ENCODE assay signal across 8 cellular contexts in the genomic region with DNA sequence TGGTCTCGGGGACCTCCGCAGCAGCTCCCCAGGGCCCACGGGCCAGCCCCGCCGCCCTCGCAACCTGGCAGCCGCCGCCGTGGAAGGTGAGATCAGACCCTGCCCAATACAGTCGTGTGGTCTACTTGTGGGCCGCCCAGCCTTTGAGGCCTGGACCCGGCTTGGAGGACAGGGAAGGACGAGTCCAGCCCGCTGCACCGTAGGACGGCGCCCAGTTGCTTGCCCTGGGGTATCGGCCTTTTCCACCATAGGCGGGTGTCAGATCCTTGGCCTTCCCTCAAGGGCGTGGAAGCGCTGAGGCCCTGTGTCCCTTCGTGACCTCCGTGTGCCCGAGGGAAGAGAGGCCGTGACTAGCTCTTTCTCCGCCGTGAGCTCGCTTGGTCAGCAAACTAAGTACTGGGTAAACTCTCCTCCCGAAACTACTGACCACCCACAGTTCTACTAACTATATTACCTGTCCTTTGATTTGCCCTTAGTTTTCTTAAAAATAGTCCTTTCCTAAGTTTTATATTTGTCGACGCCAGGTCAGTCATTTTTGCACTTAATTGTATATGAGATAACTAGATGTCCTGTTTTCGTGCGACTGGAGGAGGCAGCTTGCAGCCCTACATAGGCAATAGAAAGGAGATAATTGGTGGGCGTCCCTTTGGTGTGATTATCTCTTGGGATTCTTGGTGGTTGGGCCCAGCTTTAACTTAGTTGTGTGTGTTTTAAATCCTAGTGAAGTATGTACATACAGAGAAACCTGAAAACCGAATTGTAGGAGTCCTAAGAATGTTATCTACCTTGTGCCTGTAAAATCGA. TPM values are rescaled to one million over a fixed set of nuclear protein-coding genes. Genes with fewer than 3 reads are reported as not detected.
DNase-seq lines count a peak whose midpoint lies in the region; ATAC-seq, FAIRE-seq and TF ChIP-seq lines count a peak whose summit lies in the region.

No MANE protein-coding gene starts in this region.

- H3K27me3 ChIP-seq in astrocyte (ENCODE audit: insufficient read depth, low read length): no peaks in the 10 kb centered on the region
- no peaks in the 10 kb centered on the region for H3K27me3 ChIP-seq in iPS-18a (ENCODE audit: control insufficient read depth, insufficient read depth, low read length)
- no peaks in the 10 kb centered on the region for H3K27me3 ChIP-seq in skeletal muscle satellite cell (ENCODE audit: control insufficient read depth, insufficient read depth, low read length)

- H4K20me1 ChIP-seq in astrocyte (ENCODE audit: insufficient read depth, low read length): peaks cover 52% of the 10 kb centered on the region

- peak; percentile 13 for ATAC-seq in GM19395 (IDR thresholded peaks at IDR 0.05; ENCODE audit: unreplicated experiment)

- H3K4me3 Mint-ChIP-seq in astrocyte (ENCODE audit: unreplicated experiment): peak overlapping the region; percentile 97

- peaks cover 1% of the 10 kb centered on the region for H3K27me3 Mint-ChIP-seq in astrocyte (ENCODE audit: low read depth, unreplicated experiment)

- peaks cover 11% of the 10 kb centered on the region for H3K4me1 ChIP-seq in astrocyte (ENCODE audit: insufficient read depth, low read length)
- H3K4me1 ChIP-seq in iPS-18a (ENCODE audit: control insufficient read depth, low read depth, low read length): peaks cover 16% of the 10 kb centered on the region
- peaks cover 17% of the 10 kb centered on the region for H3K4me1 ChIP-seq in skeletal muscle satellite cell (ENCODE audit: control insufficient read depth, insufficient read depth, low read length)

- peak overlapping the region; percentile 95 for H3K27ac Mint-ChIP-seq in astrocyte (ENCODE audit: unreplicated experiment)

- DNase-seq in Ammon's horn (ENCODE audit: low spot score): peak; percentile 42
- peak; percentile 72 for DNase-seq in NCI-H2227 (lab: John Stamatoyannopoulos, UW; ENCODE audit: unreplicated experiment)
- no peak for DNase-seq in astrocyte (ENCODE audit: low read depth)
- DNase-seq in MV-4-11 (lab: John Stamatoyannopoulos, UW): no peak
- DNase-seq in GM20000 (ENCODE audit: low spot score): no peak

- peaks cover 13% of the 10 kb centered on the region for H3K4me1 Mint-ChIP-seq in astrocyte (ENCODE audit: low read depth, unreplicated experiment)

- peaks cover 35% of the 10 kb centered on the region for H3K36me3 ChIP-seq in astrocyte (ENCODE audit: insufficient read depth, low read length)
- peaks cover 39% of the 10 kb centered on the region for H3K36me3 ChIP-seq in iPS-18a (ENCODE audit: control insufficient read depth, low read depth, low read length)
- peaks cover 39% of the 10 kb centered on the region for H3K36me3 ChIP-seq in skeletal muscle satellite cell (ENCODE audit: insufficient read depth, low read length)

- H3K27ac ChIP-seq in astrocyte (ENCODE audit: low read depth, low read length) (peak overlapping the region; percentile 91), iPS-18a (ENCODE audit: low read length) (peak overlapping the region; percentile 82)

- TF ChIP-seq CTCF in astrocyte (IDR thresholded peaks at IDR 0.05; ENCODE audit: insufficient read depth, low read depth, low read length) (no peak), GM20000 (IDR thresholded peaks at IDR 0.05; ENCODE audit: extremely low read depth, missing control alignments) (no peak)

- peak overlapping the region; percentile 99 for H3K9ac ChIP-seq in astrocyte (ENCODE audit: low read length)
- H3K9ac ChIP-seq in iPS-18a (ENCODE audit: low read length): peak overlapping the region; percentile 97
- H3K9ac ChIP-seq in skeletal muscle satellite cell (ENCODE audit: low read depth, low read length): peak overlapping the region; percentile 99

- H3K36me3 Mint-ChIP-seq in astrocyte (ENCODE audit: low read depth, unreplicated experiment): peaks cover 11% of the 10 kb centered on the region

- H3K79me2 ChIP-seq in astrocyte (ENCODE audit: insufficient read depth, low read length): peaks cover 53% of the 10 kb centered on the region

- no peak for FAIRE-seq in astrocyte (lab: Jason Lieb, UNC)

- no peak overlapping the region for H2AFZ ChIP-seq in astrocyte (ENCODE audit: low read depth, low read length)

- no peaks in the 10 kb centered on the region for H3K9me3 Mint-ChIP-seq in astrocyte (ENCODE audit: unreplicated experiment)

- H3K4me3 ChIP-seq in astrocyte (ENCODE audit: insufficient read depth, low read depth, low read length) (peak overlapping the region; percentile 97), iPS-18a (ENCODE audit: low read length) (peak overlapping the region; percentile 98), skeletal muscle satellite cell (ENCODE audit: low read length) (peak overlapping the region; percentile 97)

- H3K4me2 ChIP-seq in astrocyte (ENCODE audit: low read length): peak overlapping the region; percentile 89
- peak overlapping the region; percentile 81 for H3K4me2 ChIP-seq in skeletal muscle satellite cell (ENCODE audit: low read length)

- H3K9me3 ChIP-seq in astrocyte (ENCODE audit: insufficient read depth, low read depth, low read length): no peaks in the 10 kb centered on the region
- H3K9me3 ChIP-seq in iPS-18a (ENCODE audit: control insufficient read depth, low read depth, low read length): no peaks in the 10 kb centered on the region
- H3K9me3 ChIP-seq in skeletal muscle satellite cell (replicated peaks; ENCODE audit: low read length): no peaks in the 10 kb centered on the region

RNA-seq across cellular contexts. Expression of a gene that starts 0.8 kb away (rescaled TPM):
- total RNA-seq in astrocyte: 653 and 660 TPM in 2 replicates
- 808 and 845 TPM in 2 replicates for total RNA-seq in skeletal muscle satellite cell (2012; rRNA removed)

RNA-seq across cellular contexts. Expression of a gene that starts 50.3 kb away (rescaled TPM):
- total RNA-seq in astrocyte: 126 and 130 TPM in 2 replicates
- total RNA-seq in skeletal muscle satellite cell (2012; rRNA removed): 86.4 and 86.7 TPM in 2 replicates

RNA-seq across cellular contexts. Expression of a gene that starts 50.8 kb away (rescaled TPM):
- total RNA-seq in astrocyte: 38.3 and 49.2 TPM in 2 replicates
- 18.0 and 18.6 TPM in 2 replicates for total RNA-seq in skeletal muscle satellite cell (2012; rRNA removed)

Comparison
In these comparisons a context has a peak if more than half of its experiments do, and no peak if none do; other contexts are left out.
1. DNase-seq: peak in Ammon's horn (single experiment) and NCI-H2227 (single experiment); none in astrocyte (single experiment), MV-4-11 (single experiment) and GM20000 (single experiment).
2. Peak in every context shown above with its lines, with median percentiles within 50 percentile points of each other: H3K4me3 ChIP-seq and H3K9ac ChIP-seq.